In the genomic region with DNA sequence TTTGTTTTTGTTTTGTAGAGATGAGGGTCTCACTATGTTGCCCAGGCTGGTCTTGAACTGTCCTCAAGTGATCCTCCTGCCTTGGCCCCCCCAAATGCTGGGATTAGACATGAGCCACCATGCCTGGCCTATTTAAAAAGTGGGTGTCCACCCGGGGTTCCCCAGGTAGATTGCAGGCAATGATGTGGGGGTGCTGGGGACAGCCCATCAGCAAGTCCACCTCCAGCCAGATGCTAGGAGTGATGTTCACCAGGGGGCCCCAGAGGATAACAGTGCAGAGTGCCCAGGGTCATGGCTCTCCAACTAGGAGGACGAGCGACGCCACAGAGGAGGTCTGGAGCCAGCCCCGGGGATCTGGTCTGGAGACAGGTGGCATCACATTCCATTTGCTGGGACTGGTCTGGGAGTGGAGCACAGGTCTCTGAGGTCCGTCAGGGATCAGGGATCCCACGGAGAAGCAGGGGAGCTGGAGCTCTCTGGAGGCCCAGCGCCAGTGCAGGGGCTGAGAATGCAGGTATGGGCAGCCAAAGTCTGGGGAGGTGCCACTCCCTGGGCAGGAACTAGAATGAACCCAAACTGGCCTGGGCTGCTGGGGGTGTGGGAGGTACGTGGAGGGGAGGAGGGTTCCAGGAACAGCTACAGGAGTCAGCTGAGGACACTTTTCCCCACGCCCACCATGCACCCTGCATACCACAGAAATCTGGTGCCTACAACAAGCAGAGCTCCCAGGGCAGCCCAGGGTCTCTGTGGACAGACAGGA, we compare ENCODE assay signal across 20 cellular contexts. TPM values are rescaled to one million over a fixed set of nuclear protein-coding genes. Genes with fewer than 3 reads are reported as not detected.
DNase-seq lines count a peak whose midpoint lies in the region; ATAC-seq and TF ChIP-seq lines count a peak whose summit lies in the region.
"Had no signal": no experiment of that assay in that cellular context is flagged by ENCODE, and none has a peak within 500 bp of the region (broad histone marks: within the 10 kb centered on the region; RNA-seq: fewer than 3 reads in every experiment).

No MANE protein-coding gene starts in this region.

- H3K4me3 ChIP-seq in breast epithelium (no peak overlapping the region), Panc1 (ENCODE audit: low read depth in 2 of 2, low read length in 2 of 2) (no peak overlapping the region), sigmoid colon (no peak overlapping the region), upper lobe of right lung (no peak overlapping the region)
- H3K4me3 ChIP-seq: lung, stomach, vagina had no signal

- TF ChIP-seq CTCF in MCF 10A (IDR thresholded peaks at IDR 0.05; ENCODE audit: unreplicated experiment) (peak; percentile 5), breast epithelium (IDR thresholded peaks at IDR 0.05) (no peak), Panc1 (IDR thresholded peaks at IDR 0.05) (no peak), sigmoid colon (IDR thresholded peaks at IDR 0.05) (peak in 1 of 4 experiments; percentile 19), upper lobe of right lung (IDR thresholded peaks at IDR 0.05) (no peak)

- H3K36me3 Mint-ChIP-seq in MCF 10A (ENCODE audit: insufficient read depth, unreplicated experiment): no peaks in the 10 kb centered on the region
- H3K36me3 Mint-ChIP-seq: CD8-positive, alpha-beta memory T cell; naive B cell had no signal

- no peaks in the 10 kb centered on the region for H3K4me1 Mint-ChIP-seq in MCF 10A (ENCODE audit: insufficient read depth, unreplicated experiment)
- H3K4me1 Mint-ChIP-seq: activated T-helper 17 cell treated with anti-CD3 and anti-CD28 coated beads, Interleukin-2, amount 50 U/mL, for 72 hours; CD8-positive, alpha-beta memory T cell; naive B cell had no signal

- no peak overlapping the region for H3K4me3 Mint-ChIP-seq in MCF 10A (ENCODE audit: unreplicated experiment)
- H3K4me3 Mint-ChIP-seq: activated T-helper 17 cell treated with anti-CD3 and anti-CD28 coated beads, Interleukin-2, amount 50 U/mL, for 72 hours; CD8-positive, alpha-beta memory T cell had no signal

- BruUV-seq in MCF 10A (replicated peaks; lab: Mats Ljungman, UMichigan): no TSS peak
- no TSS peak for BruUV-seq in Panc1 (replicated peaks; lab: Mats Ljungman, UMichigan)

- H3K9me3 ChIP-seq in breast epithelium (no peaks in the 10 kb centered on the region), Panc1 (ENCODE audit: control insufficient read depth, insufficient read depth, low read depth, low read length) (no peaks in the 10 kb centered on the region), sigmoid colon (no peaks in the 10 kb centered on the region), upper lobe of right lung (no peaks in the 10 kb centered on the region)
- H3K9me3 ChIP-seq: vagina had no signal

- WGBS in sigmoid colon, 2 donors: 72 to 78% methylated on average over 10 of the region's 10 CpGs

- CTCF ChIA-PET in MCF 10A (lab: Yijun Ruan, JAX): interaction anchor here (0.7 kb wide), 1 partner anchor 74 kb away, joined by 4 read pairs; no protein-coding TSS in a partner anchor
- CTCF ChIA-PET in Panc1 (lab: Charles Lee): no interaction called here

- TF ChIP-seq POLR2A in breast epithelium (IDR thresholded peaks at IDR 0.05) (no peak), sigmoid colon (IDR thresholded peaks at IDR 0.05) (no peak)

- H3K27ac ChIP-seq in breast epithelium: no peak overlapping the region
- H3K27ac ChIP-seq in Panc1 (ENCODE audit: low read length): no peak overlapping the region
- no peak overlapping the region for H3K27ac ChIP-seq in sigmoid colon
- no peak overlapping the region for H3K27ac ChIP-seq in upper lobe of right lung
- H3K27ac ChIP-seq: HL-60, stomach, vagina had no signal

- H3K27me3 Mint-ChIP-seq in MCF 10A (ENCODE audit: insufficient read depth, unreplicated experiment): peaks cover 29% of the 10 kb centered on the region

- H3K36me3 ChIP-seq in breast epithelium (no peaks in the 10 kb centered on the region), Panc1 (ENCODE audit: control insufficient read depth, insufficient read depth, low read length) (no peaks in the 10 kb centered on the region), sigmoid colon (no peaks in the 10 kb centered on the region), upper lobe of right lung (no peaks in the 10 kb centered on the region)
- H3K36me3 ChIP-seq: stomach, vagina had no signal

- DNase-seq in MCF 10A (ENCODE audit: unreplicated experiment) (peak; percentile 29), breast epithelium (ENCODE audit: low spot score in 2 of 2) (no peak), Panc1 (ENCODE audit: low read depth, low spot score) (no peak), sigmoid colon (peak; percentile 63), upper lobe of right lung (no peak), dedifferentiated amniotic fluid mesenchymal stem cell (ENCODE audit: extremely low spot score) (no peak)
- DNase-seq: CD8-positive, alpha-beta memory T cell; cerebellar nuclear complex; foreskin melanocyte; Karpas-422; naive B cell; NCI-H1436 treated with DMSO at 0.1 percent for 48 hours; NCI-H226; stomach had no signal

- H3K9me3 Mint-ChIP-seq in MCF 10A (ENCODE audit: unreplicated experiment): no peaks in the 10 kb centered on the region
- H3K9me3 Mint-ChIP-seq: activated T-helper 17 cell treated with anti-CD3 and anti-CD28 coated beads, Interleukin-2, amount 50 U/mL, for 72 hours; CD8-positive, alpha-beta memory T cell had no signal

- peaks cover 0 to 6% of the 10 kb centered on the region in 2 donors for H3K4me1 ChIP-seq in breast epithelium
- no peaks in the 10 kb centered on the region for H3K4me1 ChIP-seq in Panc1 (ENCODE audit: control insufficient read depth, insufficient read depth, low read length)
- H3K4me1 ChIP-seq in sigmoid colon: no peaks in the 10 kb centered on the region
- no peaks in the 10 kb centered on the region for H3K4me1 ChIP-seq in upper lobe of right lung
- H3K4me1 ChIP-seq: vagina had no signal

- H3K27me3 ChIP-seq in breast epithelium (peaks cover 0 to 17% of the 10 kb centered on the region in 2 donors), Panc1 (ENCODE audit: control insufficient read depth, insufficient read depth, low read length) (peaks cover 4% of the 10 kb centered on the region), sigmoid colon (no peaks in the 10 kb centered on the region), upper lobe of right lung (no peaks in the 10 kb centered on the region)
- H3K27me3 ChIP-seq: vagina had no signal

- peak; percentile 50; the same call in 1 of the 2 replicates for ATAC-seq in Panc1
- peak; percentile 30 for ATAC-seq in esophagus mucosa
- no peak for ATAC-seq in GM21360 (IDR thresholded peaks at IDR 0.05; ENCODE audit: unreplicated experiment)
- no peak for ATAC-seq in upper lobe of right lung
- ATAC-seq: activated T-helper 17 cell treated with anti-CD3 and anti-CD28 coated beads, Interleukin-2, amount 50 U/mL, for 72 hours had no signal

- TF ChIP-seq EP300 in sigmoid colon (IDR thresholded peaks at IDR 0.05): no peak

- H3K27ac Mint-ChIP-seq in MCF 10A (ENCODE audit: low read depth, unreplicated experiment): no peak overlapping the region
- H3K27ac Mint-ChIP-seq: activated T-helper 17 cell treated with anti-CD3 and anti-CD28 coated beads, Interleukin-2, amount 50 U/mL, for 72 hours; CD8-positive, alpha-beta memory T cell; naive B cell had no signal

- in situ Hi-C loops in Panc1 (cut with HindIII; ENCODE audit: low pct_unique_long_range_greater_than_20kb, low sequenced_read_pairs): no loop called here

- POLR2A ChIA-PET in MCF 10A (lab: Yijun Ruan, JAX): no interaction called here
- POLR2A ChIA-PET in Panc1 (lab: Charles Lee): no interaction called here

- intact Hi-C loops in MCF 10A (cut with micrococcal nuclease): loop anchor here (1.0 kb wide), 1 partner anchor 101 kb away; no protein-coding TSS in a partner anchor
- intact Hi-C loops in breast epithelium (cut with DNase I; ENCODE audit: low total_unique reads): no loop called here
- intact Hi-C loops in Panc1 (cut with micrococcal nuclease; ENCODE audit: unreplicated experiment): no loop called here
- intact Hi-C loops in sigmoid colon (cut with DNase I): loop anchor here (5.0 kb wide), 1 partner anchor 102 kb away; no protein-coding TSS in a partner anchor
- intact Hi-C loops in upper lobe of right lung (cut with DNase I): no loop called here

RNA-seq across cellular contexts. Expression of gene PCSK6, which starts 51.2 kb away (rescaled TPM):
- 29.8 and 30.8 TPM in 2 replicates for total RNA-seq in MCF 10A (2022)
- total RNA-seq in breast epithelium: 10 to 100 TPM in 2 of 3 donors, 1 to 10 TPM in 1; 7.2 to 19.7 (median 18.0) TPM
- total RNA-seq in Panc1 (2021; ENCODE audit: unreplicated experiment): 10.6 TPM
- 18.4 TPM for polyA plus RNA-seq in Panc1 (2012; ENCODE audit: insufficient read length)
- 6.7 TPM for total RNA-seq in esophagus mucosa
- 1 to 10 TPM; 2.9 to 8.9 (median 5.2) TPM for total RNA-seq in sigmoid colon
- polyA plus RNA-seq in sigmoid colon: 10 to 100 TPM in 1 of 3 donors, 1 to 10 TPM in 2; 4.2 to 10.3 (median 7.2) TPM
- 16.6 TPM for total RNA-seq in upper lobe of right lung

Comparison
In these comparisons a context has a peak if more than half of its experiments do, and no peak if none do; other contexts are left out.
1. DNase-seq: peak in MCF 10A (single experiment) and sigmoid colon (single experiment); none in breast epithelium (0 of 2), Panc1 (single experiment), upper lobe of right lung (single experiment) and dedifferentiated amniotic fluid mesenchymal stem cell (single experiment).
2. intact Hi-C loops: an anchor here in MCF 10A (1.0 kb wide) and sigmoid colon (5.0 kb wide); none called in breast epithelium, Panc1 and upper lobe of right lung.
3. ATAC-seq: peak in Panc1 (single experiment) and esophagus mucosa (single experiment); none in GM21360 (single experiment) and upper lobe of right lung (single experiment).